2 cellular contexts compared by ENCODE assay signal in the genomic region with DNA sequence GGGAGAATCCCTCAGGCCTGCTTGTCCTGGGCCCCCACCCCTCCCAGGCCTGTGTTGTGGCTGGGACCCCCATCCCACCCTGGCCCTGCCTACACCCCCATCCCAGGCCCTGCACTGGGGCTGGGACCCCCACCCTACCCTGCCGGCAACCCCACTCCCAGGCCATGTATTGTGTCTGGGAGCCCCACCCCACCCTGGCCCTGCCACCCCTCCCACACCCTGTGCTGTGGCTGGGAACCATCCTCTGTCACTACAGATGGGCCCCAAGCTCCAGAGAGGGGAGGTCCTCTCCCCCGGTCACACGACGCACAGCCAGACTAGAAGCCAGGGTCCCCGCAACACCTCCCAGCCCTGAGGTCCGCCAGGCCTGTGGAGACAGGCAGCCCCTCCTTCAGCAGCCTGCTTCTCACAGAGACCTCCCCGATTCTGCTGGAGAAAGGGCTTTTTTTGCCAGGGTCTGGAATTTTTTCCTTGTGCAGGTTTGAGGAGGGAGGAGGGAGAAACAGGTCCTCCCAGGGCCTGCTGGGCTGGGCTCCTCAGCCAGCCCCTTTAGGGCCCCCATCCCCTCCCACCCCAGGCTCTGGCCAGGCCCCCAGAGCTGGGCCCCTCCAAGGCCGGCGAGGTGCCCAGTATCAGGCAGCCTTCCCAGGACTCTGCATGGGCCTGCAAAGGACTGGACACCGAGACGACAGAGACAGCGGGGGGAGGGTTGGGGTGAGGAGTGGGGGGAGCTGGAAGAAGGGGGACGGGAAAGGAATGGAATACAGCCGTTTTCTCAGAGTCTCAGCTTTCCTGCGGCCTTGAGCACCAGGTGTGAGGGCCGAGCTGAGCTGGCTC.
TF ChIP-seq lines count a peak whose summit lies in the region.

No MANE protein-coding gene starts in this region.

TF ChIP-seq in GM23338, 12 proteins besides CTCF, POLR2A, EP300 and RAD21 (continued from another document and continues in another):
- TF ChIP-seq, protein P1, sequence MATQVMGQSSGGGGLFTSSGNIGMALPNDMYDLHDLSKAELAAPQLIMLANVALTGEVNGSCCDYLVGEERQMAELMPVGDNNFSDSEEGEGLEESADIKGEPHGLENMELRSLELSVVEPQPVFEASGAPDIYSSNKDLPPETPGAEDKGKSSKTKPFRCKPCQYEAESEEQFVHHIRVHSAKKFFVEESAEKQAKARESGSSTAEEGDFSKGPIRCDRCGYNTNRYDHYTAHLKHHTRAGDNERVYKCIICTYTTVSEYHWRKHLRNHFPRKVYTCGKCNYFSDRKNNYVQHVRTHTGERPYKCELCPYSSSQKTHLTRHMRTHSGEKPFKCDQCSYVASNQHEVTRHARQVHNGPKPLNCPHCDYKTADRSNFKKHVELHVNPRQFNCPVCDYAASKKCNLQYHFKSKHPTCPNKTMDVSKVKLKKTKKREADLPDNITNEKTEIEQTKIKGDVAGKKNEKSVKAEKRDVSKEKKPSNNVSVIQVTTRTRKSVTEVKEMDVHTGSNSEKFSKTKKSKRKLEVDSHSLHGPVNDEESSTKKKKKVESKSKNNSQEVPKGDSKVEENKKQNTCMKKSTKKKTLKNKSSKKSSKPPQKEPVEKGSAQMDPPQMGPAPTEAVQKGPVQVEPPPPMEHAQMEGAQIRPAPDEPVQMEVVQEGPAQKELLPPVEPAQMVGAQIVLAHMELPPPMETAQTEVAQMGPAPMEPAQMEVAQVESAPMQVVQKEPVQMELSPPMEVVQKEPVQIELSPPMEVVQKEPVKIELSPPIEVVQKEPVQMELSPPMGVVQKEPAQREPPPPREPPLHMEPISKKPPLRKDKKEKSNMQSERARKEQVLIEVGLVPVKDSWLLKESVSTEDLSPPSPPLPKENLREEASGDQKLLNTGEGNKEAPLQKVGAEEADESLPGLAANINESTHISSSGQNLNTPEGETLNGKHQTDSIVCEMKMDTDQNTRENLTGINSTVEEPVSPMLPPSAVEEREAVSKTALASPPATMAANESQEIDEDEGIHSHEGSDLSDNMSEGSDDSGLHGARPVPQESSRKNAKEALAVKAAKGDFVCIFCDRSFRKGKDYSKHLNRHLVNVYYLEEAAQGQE (IDR thresholded peaks at IDR 0.05; ENCODE audit: unreplicated experiment): no peak
- TF ChIP-seq JUNB (IDR thresholded peaks at IDR 0.05; ENCODE audit: unreplicated experiment) (no peak), CREB1 (CRISPR knock-in tag; IDR thresholded peaks at IDR 0.05; ENCODE audit: low read depth) (no peak), EZH2phosphoT487 (IDR thresholded peaks at IDR 0.05; ENCODE audit: unreplicated experiment) (no peak), STAT1 (IDR thresholded peaks at IDR 0.05; ENCODE audit: unreplicated experiment) (no peak), NANOG (IDR thresholded peaks at IDR 0.05; ENCODE audit: borderline replicate concordance) (no peak)
- TF ChIP-seq, protein P2, sequence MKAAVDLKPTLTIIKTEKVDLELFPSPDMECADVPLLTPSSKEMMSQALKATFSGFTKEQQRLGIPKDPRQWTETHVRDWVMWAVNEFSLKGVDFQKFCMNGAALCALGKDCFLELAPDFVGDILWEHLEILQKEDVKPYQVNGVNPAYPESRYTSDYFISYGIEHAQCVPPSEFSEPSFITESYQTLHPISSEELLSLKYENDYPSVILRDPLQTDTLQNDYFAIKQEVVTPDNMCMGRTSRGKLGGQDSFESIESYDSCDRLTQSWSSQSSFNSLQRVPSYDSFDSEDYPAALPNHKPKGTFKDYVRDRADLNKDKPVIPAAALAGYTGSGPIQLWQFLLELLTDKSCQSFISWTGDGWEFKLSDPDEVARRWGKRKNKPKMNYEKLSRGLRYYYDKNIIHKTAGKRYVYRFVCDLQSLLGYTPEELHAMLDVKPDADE (IDR thresholded peaks at IDR 0.05): no peak

TF ChIP-seq in WTC11, 78 proteins besides CTCF, POLR2A, EP300 and RAD21 (continued from another document):
- TF ChIP-seq, protein P3, sequence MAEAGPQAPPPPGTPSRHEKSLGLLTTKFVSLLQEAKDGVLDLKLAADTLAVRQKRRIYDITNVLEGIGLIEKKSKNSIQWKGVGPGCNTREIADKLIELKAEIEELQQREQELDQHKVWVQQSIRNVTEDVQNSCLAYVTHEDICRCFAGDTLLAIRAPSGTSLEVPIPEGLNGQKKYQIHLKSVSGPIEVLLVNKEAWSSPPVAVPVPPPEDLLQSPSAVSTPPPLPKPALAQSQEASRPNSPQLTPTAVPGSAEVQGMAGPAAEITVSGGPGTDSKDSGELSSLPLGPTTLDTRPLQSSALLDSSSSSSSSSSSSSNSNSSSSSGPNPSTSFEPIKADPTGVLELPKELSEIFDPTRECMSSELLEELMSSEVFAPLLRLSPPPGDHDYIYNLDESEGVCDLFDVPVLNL (CRISPR knock-in tag; IDR thresholded peaks at IDR 0.05; ENCODE audit: borderline replicate concordance, low read depth): no peak
- TF ChIP-seq, protein P4, sequence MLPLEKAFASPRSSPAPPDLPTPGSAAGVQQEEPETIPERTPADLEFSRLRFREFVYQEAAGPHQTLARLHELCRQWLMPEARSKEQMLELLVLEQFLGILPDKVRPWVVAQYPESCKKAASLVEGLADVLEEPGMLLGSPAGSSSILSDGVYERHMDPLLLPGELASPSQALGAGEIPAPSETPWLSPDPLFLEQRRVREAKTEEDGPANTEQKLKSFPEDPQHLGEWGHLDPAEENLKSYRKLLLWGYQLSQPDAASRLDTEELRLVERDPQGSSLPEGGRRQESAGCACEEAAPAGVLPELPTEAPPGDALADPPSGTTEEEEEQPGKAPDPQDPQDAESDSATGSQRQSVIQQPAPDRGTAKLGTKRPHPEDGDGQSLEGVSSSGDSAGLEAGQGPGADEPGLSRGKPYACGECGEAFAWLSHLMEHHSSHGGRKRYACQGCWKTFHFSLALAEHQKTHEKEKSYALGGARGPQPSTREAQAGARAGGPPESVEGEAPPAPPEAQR (CRISPR knock-in tag; IDR thresholded peaks at IDR 0.05): no peak
- no peak for TF ChIP-seq ZNF121 (CRISPR knock-in tag; IDR thresholded peaks at IDR 0.05)
- no peak for TF ChIP-seq FOXK1 (CRISPR knock-in tag; IDR thresholded peaks at IDR 0.05)
- TF ChIP-seq, protein P5, sequence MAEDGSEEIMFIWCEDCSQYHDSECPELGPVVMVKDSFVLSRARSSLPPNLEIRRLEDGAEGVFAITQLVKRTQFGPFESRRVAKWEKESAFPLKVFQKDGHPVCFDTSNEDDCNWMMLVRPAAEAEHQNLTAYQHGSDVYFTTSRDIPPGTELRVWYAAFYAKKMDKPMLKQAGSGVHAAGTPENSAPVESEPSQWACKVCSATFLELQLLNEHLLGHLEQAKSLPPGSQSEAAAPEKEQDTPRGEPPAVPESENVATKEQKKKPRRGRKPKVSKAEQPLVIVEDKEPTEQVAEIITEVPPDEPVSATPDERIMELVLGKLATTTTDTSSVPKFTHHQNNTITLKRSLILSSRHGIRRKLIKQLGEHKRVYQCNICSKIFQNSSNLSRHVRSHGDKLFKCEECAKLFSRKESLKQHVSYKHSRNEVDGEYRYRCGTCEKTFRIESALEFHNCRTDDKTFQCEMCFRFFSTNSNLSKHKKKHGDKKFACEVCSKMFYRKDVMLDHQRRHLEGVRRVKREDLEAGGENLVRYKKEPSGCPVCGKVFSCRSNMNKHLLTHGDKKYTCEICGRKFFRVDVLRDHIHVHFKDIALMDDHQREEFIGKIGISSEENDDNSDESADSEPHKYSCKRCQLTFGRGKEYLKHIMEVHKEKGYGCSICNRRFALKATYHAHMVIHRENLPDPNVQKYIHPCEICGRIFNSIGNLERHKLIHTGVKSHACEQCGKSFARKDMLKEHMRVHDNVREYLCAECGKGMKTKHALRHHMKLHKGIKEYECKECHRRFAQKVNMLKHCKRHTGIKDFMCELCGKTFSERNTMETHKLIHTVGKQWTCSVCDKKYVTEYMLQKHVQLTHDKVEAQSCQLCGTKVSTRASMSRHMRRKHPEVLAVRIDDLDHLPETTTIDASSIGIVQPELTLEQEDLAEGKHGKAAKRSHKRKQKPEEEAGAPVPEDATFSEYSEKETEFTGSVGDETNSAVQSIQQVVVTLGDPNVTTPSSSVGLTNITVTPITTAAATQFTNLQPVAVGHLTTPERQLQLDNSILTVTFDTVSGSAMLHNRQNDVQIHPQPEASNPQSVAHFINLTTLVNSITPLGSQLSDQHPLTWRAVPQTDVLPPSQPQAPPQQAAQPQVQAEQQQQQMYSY (CRISPR knock-in tag; IDR thresholded peaks at IDR 0.05): no peak
- TF ChIP-seq ELF4 (CRISPR knock-in tag; IDR thresholded peaks at IDR 0.05; ENCODE audit: low read depth): no peak
